19 cellular contexts compared by ENCODE assay signal in the genomic region with DNA sequence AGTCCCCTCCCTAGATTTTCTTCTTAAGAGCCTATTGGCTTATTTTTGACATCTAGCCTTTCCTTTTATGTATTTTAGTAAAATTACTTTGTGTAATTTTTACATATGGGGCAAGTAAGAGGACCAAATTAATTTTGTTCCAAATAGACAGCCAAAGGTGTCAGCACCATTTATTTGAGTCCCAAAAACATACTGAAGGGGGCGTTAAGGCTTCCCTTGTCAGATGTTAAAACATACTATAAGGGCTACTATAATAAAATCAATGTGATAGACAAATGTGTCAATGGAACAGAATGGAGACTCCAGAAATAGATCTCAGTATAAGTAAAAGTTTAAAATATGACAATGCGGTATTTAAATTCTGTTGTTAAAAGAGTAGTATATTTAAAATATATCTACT.
DNase-seq lines count a peak whose midpoint lies in the region; ATAC-seq, FAIRE-seq and TF ChIP-seq lines count a peak whose summit lies in the region.
"Had no signal": no experiment of that assay in that cellular context is flagged by ENCODE, and none has a peak within 500 bp of the region (broad histone marks: within the 10 kb centered on the region; RNA-seq: fewer than 3 reads in every experiment).

No MANE protein-coding gene starts in this region.

- WGBS in spleen, 5 donors, result 74 to 81% (median 77%) methylated on average over 2 of the region's 2 CpGs

- ATAC-seq in DND-41 (ENCODE audit: insufficient read depth, low read depth), result no peak
- ATAC-seq: GM12878, HepG2 had no signal

- H2AFZ ChIP-seq in DND-41 (ENCODE audit: low read depth, low read length), result no peak overlapping the region

- POLR2A ChIA-PET in A673 (lab: Charles Lee; ENCODE audit: low non-redundant PET), result no interaction called here

- no peaks in the 10 kb centered on the region for H4K20me1 ChIP-seq in DND-41 (ENCODE audit: insufficient read depth, low read length)
- H4K20me1 ChIP-seq: BLaER1 had no signal

- in situ Hi-C loops in SK-MEL-5 (cut with HindIII; ENCODE audit: low pct_unique_long_range_greater_than_20kb, low sequenced_read_pairs), result no loop called here

- H3K4me3 ChIP-seq in A673 (ENCODE audit: low read depth, low read length, poor library complexity, severe bottlenecking), result no peak overlapping the region
- H3K4me3 ChIP-seq in DND-41 (ENCODE audit: low read depth in 1 of 2, low read length in 2 of 2), result no peak overlapping the region
- H3K4me3 ChIP-seq in spleen, result no peak overlapping the region
- H3K4me3 ChIP-seq: BLaER1, GM12878 had no signal

- H3K9ac ChIP-seq in DND-41 (ENCODE audit: low read depth, low read length), result no peak overlapping the region
- H3K9ac ChIP-seq: BLaER1 had no signal

- CTCF ChIA-PET in A673 (lab: Charles Lee), result no interaction called here

- no peak for TF ChIP-seq POLR2A in spleen (IDR thresholded peaks at IDR 0.05)

- H3K27ac ChIP-seq in A673 (ENCODE audit: low read depth, low read length, poor library complexity, severe bottlenecking) (no peak overlapping the region), DND-41 (ENCODE audit: low read length) (no peak overlapping the region), spleen (no peak overlapping the region)
- H3K27ac ChIP-seq: BLaER1 had no signal

- intact Hi-C loops in A673 (cut with micrococcal nuclease; ENCODE audit: unreplicated experiment) (no loop called here), spleen (cut with DNase I; ENCODE audit: low total_unique reads) (no loop called here)

- DNase-seq in A673 (ENCODE audit: low spot score), result peak; percentile 10
- DNase-seq in DND-41, result no peak
- DNase-seq in HT-29 (ENCODE audit: low spot score), result peak; percentile 32
- DNase-seq in SK-MEL-5 (ENCODE audit: low read depth, low spot score), result peak; percentile 32
- no peak for DNase-seq in MV-4-11 (lab: John Stamatoyannopoulos, UW)
- no peak for DNase-seq in NCI-H226
- no peak for DNase-seq in RCC 7860 (ENCODE audit: low spot score)
- no peak for DNase-seq in spleen
- DNase-seq: NCI-H1048, NCI-H1694, NCI-H2107, NCI-H446, SIG-M5, SW 1271 had no signal

- no peak for FAIRE-seq in RCC 7860 (lab: Jason Lieb, UNC)
- FAIRE-seq: GM12878, GM18507, GM19239, HepG2 had no signal

- H3K27me3 ChIP-seq in A673 (replicated peaks; ENCODE audit: insufficient read depth, low read depth, low read length, poor library complexity), result peaks cover 12% of the 10 kb centered on the region
- no peaks in the 10 kb centered on the region for H3K27me3 ChIP-seq in DND-41 (ENCODE audit: insufficient read depth, low read length, poor library complexity)
- no peaks in the 10 kb centered on the region for H3K27me3 ChIP-seq in spleen (replicated peaks in 1 of 7)
- H3K27me3 ChIP-seq: BLaER1 had no signal

- H3K36me3 ChIP-seq in A673 (ENCODE audit: insufficient read depth, low read length, poor library complexity, severe bottlenecking) (no peaks in the 10 kb centered on the region), DND-41 (ENCODE audit: insufficient read depth, low read length) (no peaks in the 10 kb centered on the region), spleen (no peaks in the 10 kb centered on the region)
- H3K36me3 ChIP-seq: BLaER1 had no signal

- H3K4me1 ChIP-seq in A673 (ENCODE audit: insufficient read depth, low read length, poor library complexity, severe bottlenecking), result no peaks in the 10 kb centered on the region
- no peaks in the 10 kb centered on the region for H3K4me1 ChIP-seq in DND-41 (ENCODE audit: insufficient read depth, low read length)
- no peaks in the 10 kb centered on the region for H3K4me1 ChIP-seq in spleen
- H3K4me1 ChIP-seq: BLaER1 had no signal

- no TSS peak for BruUV-seq in A673 (replicated peaks; lab: Mats Ljungman, UMichigan)

- peak; percentile 49 for TF ChIP-seq CTCF in A673 (conservative IDR thresholded peaks at IDR 0.05; ENCODE audit: low read depth, low read length)
- peak; percentile 14 for TF ChIP-seq CTCF in DND-41 (IDR thresholded peaks at IDR 0.05; ENCODE audit: borderline replicate concordance, extremely low read depth, low read length, poor library complexity, severe bottlenecking)
- no peak for TF ChIP-seq CTCF in spleen (IDR thresholded peaks at IDR 0.05 in 8 of 11, conservative IDR thresholded peaks at IDR 0.05 in 3 of 11)

- H3K4me2 ChIP-seq in DND-41 (ENCODE audit: insufficient read depth, low read length), result no peak overlapping the region
- H3K4me2 ChIP-seq: BLaER1 had no signal

- no peaks in the 10 kb centered on the region for H3K79me2 ChIP-seq in DND-41 (ENCODE audit: insufficient read depth, low read length)

- H3K9me3 ChIP-seq in A673 (ENCODE audit: low read depth, low read length, poor library complexity, severe bottlenecking), result no peaks in the 10 kb centered on the region
- no peaks in the 10 kb centered on the region for H3K9me3 ChIP-seq in DND-41 (ENCODE audit: insufficient read depth, low read length, severe bottlenecking)
- H3K9me3 ChIP-seq in spleen, result peaks cover 0 to 4% (median 0%) of the 10 kb centered on the region in 8 donors
- H3K9me3 ChIP-seq: BLaER1 had no signal

Comparison
In these comparisons a context has a peak if more than half of its experiments do, and no peak if none do; other contexts are left out.
1. DNase-seq: peak in A673 (single experiment), HT-29 (single experiment) and SK-MEL-5 (single experiment); none in DND-41 (single experiment), MV-4-11 (single experiment), NCI-H226 (single experiment), RCC 7860 (single experiment) and spleen (single experiment).
2. CTCF ChIP-seq: peak in A673 (single experiment) and DND-41 (single experiment); none in spleen (0 of 11).